ENCODE assay signal across 8 cellular contexts in genomic region chr1:1597275-1597930, GRCh38. TPM values are rescaled to one million over a fixed set of nuclear protein-coding genes. Genes with fewer than 3 reads are reported as not detected.
A peak's percentile ranks its signal among the peaks of the same experiment; 100 is the strongest.
DNase-seq lines count a peak whose midpoint lies in the region; ATAC-seq and TF ChIP-seq lines count a peak whose summit lies in the region.

No MANE protein-coding gene starts in this region.

- H3K27me3 ChIP-seq in body of pancreas (no peaks in the 10 kb centered on the region), gastroesophageal sphincter (peaks cover 59% of the 10 kb centered on the region)

- ATAC-seq in body of pancreas (peak; percentile 41), mucosa of descending colon (peak; percentile 52), gastroesophageal sphincter (no peak)

- WGBS in body of pancreas, 2 donors: 0 to 25% methylated on average over 2 to 13 of the region's 16 CpGs
- 0 to 23% methylated on average over 1 to 4 of the region's 16 CpGs for WGBS in gastroesophageal sphincter (ENCODE audit: low coverage in 1 of 2), 2 donors

- H3K27ac ChIP-seq in body of pancreas: no peak overlapping the region
- H3K27ac ChIP-seq in gastroesophageal sphincter: no peak overlapping the region

- DNase-seq in DMS53 (lab: John Stamatoyannopoulos, UW): peak; percentile 81
- peak; percentile 76 for DNase-seq in HuH-7 (ENCODE audit: low spot score)
- peak in 2 of 4 donors; percentile 33 to 47 for DNase-seq in body of pancreas
- DNase-seq in mucosa of descending colon: peak in 1 of 3 donors; percentile 43
- no peak for DNase-seq in NCI-H524 treated with DMSO at 0.1 percent for 48 hours (lab: John Stamatoyannopoulos, UW)
- DNase-seq in NCI-H2081 treated with DMSO at 0.1 percent for 48 hours (lab: John Stamatoyannopoulos, UW): no peak
- no peak for DNase-seq in DMS79 (lab: John Stamatoyannopoulos, UW)

- H3K4me3 ChIP-seq in body of pancreas (no peak overlapping the region), mucosa of descending colon (no peak overlapping the region), gastroesophageal sphincter (no peak overlapping the region)

- H3K9me3 ChIP-seq in body of pancreas (no peaks in the 10 kb centered on the region), mucosa of descending colon (no peaks in the 10 kb centered on the region), gastroesophageal sphincter (no peaks in the 10 kb centered on the region)

- H3K4me1 ChIP-seq in body of pancreas (peaks cover 26% of the 10 kb centered on the region), mucosa of descending colon (ENCODE audit: low read depth) (peaks cover 12% of the 10 kb centered on the region), gastroesophageal sphincter (peaks cover 0 to 31% (median 11%) of the 10 kb centered on the region in 3 donors)

- TF ChIP-seq CTCF in body of pancreas (IDR thresholded peaks at IDR 0.05): peak in 5 of 7 experiments; percentile 15 to 38 (median 32)
- peak; percentile 11 for TF ChIP-seq CTCF in mucosa of descending colon (IDR thresholded peaks at IDR 0.05)
- TF ChIP-seq CTCF in gastroesophageal sphincter (IDR thresholded peaks at IDR 0.05): no peak

- no peaks in the 10 kb centered on the region for H3K36me3 ChIP-seq in body of pancreas (replicated peaks in 1 of 2; ENCODE audit: insufficient read depth in 1 of 2, low read depth in 2 of 2)
- H3K36me3 ChIP-seq in mucosa of descending colon (ENCODE audit: low read depth): no peaks in the 10 kb centered on the region
- no peaks in the 10 kb centered on the region for H3K36me3 ChIP-seq in gastroesophageal sphincter

- TF ChIP-seq EP300 in gastroesophageal sphincter (IDR thresholded peaks at IDR 0.05): no peak

- intact Hi-C loops in body of pancreas (cut with DNase I) (no loop called here), mucosa of descending colon (cut with DNase I, micrococcal nuclease) (no loop called here)

- TF ChIP-seq POLR2A in body of pancreas (IDR thresholded peaks at IDR 0.05) (no peak), gastroesophageal sphincter (IDR thresholded peaks at IDR 0.05) (no peak)

RNA-seq across cellular contexts. Expression of gene FNDC10, which starts 2.5 kb away (rescaled TPM):
- total RNA-seq in body of pancreas (1 to 10 TPM; 1.3 to 2.3 TPM), mucosa of descending colon (1 to 10 TPM; 1.2 to 3.2 (median 3.1) TPM), gastroesophageal sphincter (under 1 TPM in 2 of 4 donors, not detected in 2; 0.54 TPM)

RNA-seq across cellular contexts. Expression of gene MIB2, which starts 17.9 kb away (rescaled TPM):
- 100 to 1,000 TPM in 1 of 2 donors, 10 to 100 TPM in 1; 57.6 to 101 TPM for total RNA-seq in body of pancreas
- total RNA-seq in mucosa of descending colon: 100 to 1,000 TPM in 2 of 3 donors, 10 to 100 TPM in 1; 67.8 to 118 (median 109) TPM
- total RNA-seq in gastroesophageal sphincter: 10 to 100 TPM; 51.4 to 85.3 (median 69.3) TPM

RNA-seq across cellular contexts. Expression of gene SSU72, which starts 22.7 kb away (rescaled TPM):
- total RNA-seq in body of pancreas: 100 to 1,000 TPM in 1 of 2 donors, 10 to 100 TPM in 1; 82.1 to 113 TPM
- total RNA-seq in mucosa of descending colon: 100 to 1,000 TPM; 117 to 123 (median 120) TPM
- 100 to 1,000 TPM in 2 of 4 donors, 10 to 100 TPM in 2; 90.5 to 109 (median 98.9) TPM for total RNA-seq in gastroesophageal sphincter

RNA-seq across cellular contexts. Expression of gene MMP23B, which starts 34.6 kb away (rescaled TPM):
- total RNA-seq in body of pancreas: 1 to 10 TPM in 1 of 2 donors, under 1 TPM in 1; 0.99 to 1.8 TPM
- total RNA-seq in mucosa of descending colon: 1 to 10 TPM; 7.2 to 8.7 (median 7.4) TPM
- total RNA-seq in gastroesophageal sphincter: 10 to 100 TPM in 2 of 4 donors, 1 to 10 TPM in 2; 5.5 to 27.2 (median 9.4) TPM

RNA-seq across cellular contexts. Expression of gene TMEM240, which starts 57.0 kb away (rescaled TPM):
- total RNA-seq in body of pancreas (1 to 10 TPM; 1.0 to 3.6 TPM), mucosa of descending colon (10 to 100 TPM in 1 of 3 donors, 1 to 10 TPM in 1, not detected in 1; 1.5 to 12.2 TPM), gastroesophageal sphincter (10 to 100 TPM; 12.0 to 18.1 (median 14.4) TPM)

Comparison
In these comparisons a context has a peak if more than half of its experiments do, and no peak if none do; other contexts are left out.
1. DNase-seq: peak in DMS53 (single experiment) and HuH-7 (single experiment); none in NCI-H524 treated with DMSO at 0.1 percent for 48 hours (single experiment), NCI-H2081 treated with DMSO at 0.1 percent for 48 hours (single experiment) and DMS79 (single experiment).
2. CTCF ChIP-seq: peak in body of pancreas (5 of 7) and mucosa of descending colon (single experiment); none in gastroesophageal sphincter (0 of 4).